13 cellular contexts compared by ENCODE assay signal in the genomic region with DNA sequence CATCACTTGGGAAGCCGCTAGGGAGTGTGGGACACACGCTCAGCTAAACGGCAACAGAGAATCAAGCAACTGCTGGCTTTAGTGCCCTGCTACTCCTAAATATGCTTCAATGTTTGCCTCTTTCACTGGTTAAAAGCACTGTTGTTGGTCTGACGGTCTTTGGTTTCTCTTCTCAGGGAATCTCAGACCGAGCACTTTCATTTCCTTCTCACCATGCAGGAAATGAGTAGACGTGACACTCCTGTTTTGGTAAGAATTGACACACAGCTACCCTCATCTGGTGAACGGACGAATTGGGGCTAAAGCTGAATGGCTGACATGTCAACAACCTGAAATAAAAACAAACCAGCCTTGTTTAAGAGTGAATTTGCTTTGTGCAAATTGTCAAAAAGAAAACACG. TPM values are rescaled to one million over a fixed set of nuclear protein-coding genes. Genes with fewer than 3 reads are reported as not detected.
DNase-seq lines count a peak whose midpoint lies in the region; ATAC-seq and TF ChIP-seq lines count a peak whose summit lies in the region.
"Had no signal": no experiment of that assay in that cellular context is flagged by ENCODE, and none has a peak within 500 bp of the region (broad histone marks: within the 10 kb centered on the region; RNA-seq: fewer than 3 reads in every experiment).

No MANE protein-coding gene starts in this region.

- peaks cover 14% of the 10 kb centered on the region for H3K9me3 Mint-ChIP-seq in activated CD8-positive, alpha-beta memory T cell treated with anti-CD3 and anti-CD28 coated beads, Interleukin-2, amount 10 ng/mL, durations not matched to agents 7 days and 5 days (ENCODE audit: low read depth)
- H3K9me3 Mint-ChIP-seq in stimulated activated effector memory CD8-positive, alpha-beta T cell treated with anti-CD3 and anti-CD28 coated beads, Interleukin-12 subunit alpha, Interleukin-12 subunit beta, amount 100 ng/mL, for 72 hours: peaks cover 5% of the 10 kb centered on the region

- TF ChIP-seq CTCF in lower leg skin (IDR thresholded peaks at IDR 0.05): no peak

- intact Hi-C loops in lower leg skin (cut with DNase I; ENCODE audit: low total_unique reads) (loop anchor here (5.0 kb wide), 1 partner anchor 52 kb away; no protein-coding TSS in a partner anchor), posterior vena cava (cut with DNase I) (no loop called here)

- no peaks in the 10 kb centered on the region for H3K27me3 Mint-ChIP-seq in activated CD8-positive, alpha-beta memory T cell treated with anti-CD3 and anti-CD28 coated beads, Interleukin-2, amount 10 ng/mL, durations not matched to agents 7 days and 5 days

- peak; percentile 46 for DNase-seq in activated CD8-positive, alpha-beta memory T cell treated with anti-CD3 and anti-CD28 coated beads, Interleukin-2, amount 10 ng/mL, durations not matched to agents 7 days and 5 days
- DNase-seq in activated CD8-positive, alpha-beta memory T cell treated with anti-CD3 and anti-CD28 coated beads for 24 hours: no peak
- DNase-seq in RPMI7951 (ENCODE audit: low read depth) (peak; percentile 11), hippocampal formation (lab: John Stamatoyannopoulos, UW) (peak; percentile 4 to 7), superior temporal gyrus (ENCODE audit: extremely low spot score) (peak; percentile 55), lower leg skin (ENCODE audit: low spot score in 2 of 2) (no peak), posterior vena cava (ENCODE audit: low spot score) (no peak)
- DNase-seq in stimulated activated effector memory CD8-positive, alpha-beta T cell treated with anti-CD3 and anti-CD28 coated beads, Interleukin-12 subunit alpha, Interleukin-12 subunit beta, amount 100 ng/mL, for 72 hours (ENCODE audit: low spot score in 2 of 2): no peak
- DNase-seq: activated CD8-positive, alpha-beta memory T cell treated with anti-CD3 and anti-CD28 coated beads, Interleukin-2, amount 50 U/mL, for 48 hours; GDM1; mucosa of descending colon; NCI-H226 had no signal

- H3K27ac Mint-ChIP-seq in activated CD8-positive, alpha-beta memory T cell treated with anti-CD3 and anti-CD28 coated beads, Interleukin-2, amount 10 ng/mL, durations not matched to agents 7 days and 5 days: peak overlapping the region; percentile 35
- no peak overlapping the region for H3K27ac Mint-ChIP-seq in stimulated activated effector memory CD8-positive, alpha-beta T cell treated with anti-CD3 and anti-CD28 coated beads, Interleukin-12 subunit alpha, Interleukin-12 subunit beta, amount 100 ng/mL, for 72 hours

- CTCF ChIA-PET in activated CD8-positive, alpha-beta memory T cell treated with anti-CD3 and anti-CD28 coated beads, Interleukin-2, amount 10 ng/mL, durations not matched to agents 7 days and 5 days (lab: Charles Lee): interaction anchor here (0.8 to 1.2 kb wide), 3 partner anchors 9 to 53 kb away, joined by 3 to 5 read pairs (median 3); no protein-coding TSS in a partner anchor

- peaks cover 4% of the 10 kb centered on the region for H3K4me1 Mint-ChIP-seq in activated CD8-positive, alpha-beta memory T cell treated with anti-CD3 and anti-CD28 coated beads, Interleukin-2, amount 10 ng/mL, durations not matched to agents 7 days and 5 days
- H3K4me1 Mint-ChIP-seq in stimulated activated effector memory CD8-positive, alpha-beta T cell treated with anti-CD3 and anti-CD28 coated beads, Interleukin-12 subunit alpha, Interleukin-12 subunit beta, amount 100 ng/mL, for 72 hours: no peaks in the 10 kb centered on the region
- H3K4me1 Mint-ChIP-seq: brain had no signal

- no peak overlapping the region for H3K4me3 Mint-ChIP-seq in activated CD8-positive, alpha-beta memory T cell treated with anti-CD3 and anti-CD28 coated beads, Interleukin-2, amount 10 ng/mL, durations not matched to agents 7 days and 5 days
- no peak overlapping the region for H3K4me3 Mint-ChIP-seq in stimulated activated effector memory CD8-positive, alpha-beta T cell treated with anti-CD3 and anti-CD28 coated beads, Interleukin-12 subunit alpha, Interleukin-12 subunit beta, amount 100 ng/mL, for 72 hours

- H3K4me3 ChIP-seq in lower leg skin (ENCODE audit: low read depth, poor library complexity, severe bottlenecking): no peak overlapping the region
- H3K4me3 ChIP-seq: mucosa of descending colon had no signal

- H3K36me3 Mint-ChIP-seq in activated CD8-positive, alpha-beta memory T cell treated with anti-CD3 and anti-CD28 coated beads, Interleukin-2, amount 10 ng/mL, durations not matched to agents 7 days and 5 days: no peaks in the 10 kb centered on the region
- H3K36me3 Mint-ChIP-seq in stimulated activated effector memory CD8-positive, alpha-beta T cell treated with anti-CD3 and anti-CD28 coated beads, Interleukin-12 subunit alpha, Interleukin-12 subunit beta, amount 100 ng/mL, for 72 hours: no peaks in the 10 kb centered on the region
- H3K36me3 Mint-ChIP-seq: brain had no signal

- WGBS in lower leg skin, 2 donors: 39 to 47% methylated on average over 9 of the region's 9 CpGs

- no peak for TF ChIP-seq POLR2A in lower leg skin (IDR thresholded peaks at IDR 0.05)

- ATAC-seq in activated CD8-positive, alpha-beta memory T cell treated with anti-CD3 and anti-CD28 coated beads, Interleukin-2, amount 10 ng/mL, durations not matched to agents 7 days and 5 days: peak; percentile 57
- ATAC-seq in stimulated activated effector memory CD8-positive, alpha-beta T cell treated with anti-CD3 and anti-CD28 coated beads, Interleukin-12 subunit alpha, Interleukin-12 subunit beta, amount 100 ng/mL, for 72 hours: no peak
- ATAC-seq: mucosa of descending colon had no signal

RNA-seq across cellular contexts. Expression of a gene that starts 57.5 kb away (rescaled TPM):
- not detected for total RNA-seq in activated CD8-positive, alpha-beta memory T cell treated with anti-CD3 and anti-CD28 coated beads, Interleukin-2, amount 10 ng/mL, durations not matched to agents 7 days and 5 days
- not detected in 2 replicates for total RNA-seq in RPMI7951 (2014; rRNA removed; shearing (Covaris generic))
- total RNA-seq in lower leg skin: 1 to 10 TPM in 1 of 4 donors, not detected in 3; 1.3 TPM
- not detected for total RNA-seq in posterior vena cava

Comparison
In these comparisons a context has a peak if more than half of its experiments do, and no peak if none do; other contexts are left out.
1. DNase-seq: peak in activated CD8-positive, alpha-beta memory T cell treated with anti-CD3 and anti-CD28 coated beads, Interleukin-2, amount 10 ng/mL, durations not matched to agents 7 days and 5 days (single experiment), RPMI7951 (single experiment), hippocampal formation (2 of 2) and superior temporal gyrus (single experiment); none in activated CD8-positive, alpha-beta memory T cell treated with anti-CD3 and anti-CD28 coated beads for 24 hours (single experiment), lower leg skin (0 of 2), stimulated activated effector memory CD8-positive, alpha-beta T cell treated with anti-CD3 and anti-CD28 coated beads, Interleukin-12 subunit alpha, Interleukin-12 subunit beta, amount 100 ng/mL, for 72 hours (0 of 2) and posterior vena cava (single experiment).